8 cellular contexts compared by ENCODE assay signal in the genomic region with DNA sequence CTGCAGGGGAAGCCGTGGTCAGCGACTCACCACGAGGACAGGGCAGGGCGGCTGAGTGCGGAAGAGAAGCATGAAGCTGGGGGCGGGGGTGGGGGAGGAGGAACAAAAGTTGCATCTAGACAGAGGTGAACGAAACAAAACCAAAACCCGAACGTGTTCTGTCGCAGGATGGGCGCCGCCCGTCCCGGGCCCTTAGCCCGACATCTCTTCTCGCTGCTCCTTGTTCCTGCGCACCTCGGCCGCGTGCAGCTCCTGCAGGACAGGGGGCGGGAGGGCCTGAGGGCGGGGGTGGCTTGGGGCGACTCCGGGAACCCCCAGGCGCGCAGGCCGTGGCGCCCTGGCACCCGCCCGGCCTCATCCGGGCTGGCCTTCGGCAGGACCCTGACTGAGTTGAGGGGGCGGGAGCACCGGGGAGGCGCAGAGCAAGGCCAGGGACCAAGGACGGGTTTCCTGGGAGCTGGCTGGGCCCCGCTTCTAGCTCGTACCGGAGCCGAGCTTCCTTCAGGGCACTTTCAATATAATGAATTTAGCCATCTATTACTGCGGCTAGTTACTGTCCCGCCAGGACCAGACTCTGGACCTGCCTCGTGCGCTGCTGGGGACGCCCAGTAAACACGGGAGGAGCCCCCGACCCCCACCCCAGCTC. TPM values are rescaled to one million over a fixed set of nuclear protein-coding genes. Genes with fewer than 3 reads are reported as not detected.
DNase-seq lines count a peak whose midpoint lies in the region; ATAC-seq, FAIRE-seq and TF ChIP-seq lines count a peak whose summit lies in the region.

No MANE protein-coding gene starts in this region.

- no peaks in the 10 kb centered on the region for H3K27me3 ChIP-seq in hepatocyte

- H3K9me3 ChIP-seq in hepatocyte (ENCODE audit: low read depth), result no peaks in the 10 kb centered on the region

- H4K20me1 ChIP-seq in hepatocyte (ENCODE audit: insufficient read depth, poor library complexity, severe bottlenecking), result no peaks in the 10 kb centered on the region

- WGBS in hepatocyte (ENCODE audit: low lambda C conversion rate, missing lambda C conversion rate), result 51% methylated on average over 20 of the region's 47 CpGs

- FAIRE-seq in GM19239 (lab: Jason Lieb, UNC), result no peak

- no peaks in the 10 kb centered on the region for H3K9me3 Mint-ChIP-seq in activated T-helper 2 cell treated with anti-CD3 and anti-CD28 coated beads, Interferon-gamma antibody, Interleukin-2, Interleukin-4, amounts not matched to agents 10 μg/mL and 5 μg/mL and 100 μg/mL, durations not matched to agents 14 hours and 24 hours and 36 hours

- H3K36me3 ChIP-seq in hepatocyte (replicated peaks; ENCODE audit: insufficient read depth, low read depth), result no peaks in the 10 kb centered on the region

- H3K79me2 ChIP-seq in hepatocyte, result no peaks in the 10 kb centered on the region

- peak overlapping the region; percentile 49 for H3K27ac Mint-ChIP-seq in activated T-helper 2 cell treated with anti-CD3 and anti-CD28 coated beads, Interferon-gamma antibody, Interleukin-2, Interleukin-4, amounts not matched to agents 10 μg/mL and 5 μg/mL and 100 μg/mL, durations not matched to agents 14 hours and 24 hours and 36 hours

- DNase-seq in HT-29 (ENCODE audit: low spot score) (peak; percentile 58), hepatocyte (ENCODE audit: low spot score) (no peak), superior temporal gyrus (ENCODE audit: extremely low spot score) (no peak), GM19239 (ENCODE audit: insufficient read length, low spot score) (no peak), DMS 273 (lab: John Stamatoyannopoulos, UW; ENCODE audit: unreplicated experiment) (no peak)
- peak; percentile 67 for DNase-seq in activated T-helper 2 cell treated with anti-CD3 and anti-CD28 coated beads, Interferon-gamma antibody, Interleukin-2, Interleukin-4, amounts not matched to agents 10 μg/mL and 5 μg/mL and 100 μg/mL, durations not matched to agents 14 hours and 24 hours and 36 hours (ENCODE audit: low spot score)
- DNase-seq in stimulated activated CD4-positive, alpha-beta T cell treated with anti-CD3 and anti-CD28 coated beads, Interleukin-2, amount 100 ng/mL, for 24 hours, result peak; percentile 57 to 58

- no peaks in the 10 kb centered on the region for H3K36me3 Mint-ChIP-seq in activated T-helper 2 cell treated with anti-CD3 and anti-CD28 coated beads, Interferon-gamma antibody, Interleukin-2, Interleukin-4, amounts not matched to agents 10 μg/mL and 5 μg/mL and 100 μg/mL, durations not matched to agents 14 hours and 24 hours and 36 hours (ENCODE audit: low read depth)

- peak; percentile 22 for ATAC-seq in GM18909 (IDR thresholded peaks at IDR 0.05; ENCODE audit: poor library complexity, unreplicated experiment)

- no peaks in the 10 kb centered on the region for H3K9me2 ChIP-seq in hepatocyte (replicated peaks; ENCODE audit: insufficient read depth)

- H3K4me3 ChIP-seq in hepatocyte, result no peak overlapping the region

- H3K27me3 Mint-ChIP-seq in activated T-helper 2 cell treated with anti-CD3 and anti-CD28 coated beads, Interferon-gamma antibody, Interleukin-2, Interleukin-4, amounts not matched to agents 10 μg/mL and 5 μg/mL and 100 μg/mL, durations not matched to agents 14 hours and 24 hours and 36 hours (ENCODE audit: low read depth), result peaks cover 12% of the 10 kb centered on the region

- TF ChIP-seq CTCF in hepatocyte (IDR thresholded peaks at IDR 0.05; ENCODE audit: poor library complexity), result no peak

- H3K4me1 ChIP-seq in hepatocyte (ENCODE audit: insufficient read depth), result peaks cover 7% of the 10 kb centered on the region

- H3K4me3 Mint-ChIP-seq in activated T-helper 2 cell treated with anti-CD3 and anti-CD28 coated beads, Interferon-gamma antibody, Interleukin-2, Interleukin-4, amounts not matched to agents 10 μg/mL and 5 μg/mL and 100 μg/mL, durations not matched to agents 14 hours and 24 hours and 36 hours (ENCODE audit: low read depth), result peak overlapping the region; percentile 67

- intact Hi-C loops in activated T-helper 2 cell treated with anti-CD3 and anti-CD28 coated beads, Interferon-gamma antibody, Interleukin-2, Interleukin-4, amounts not matched to agents 10 μg/mL and 5 μg/mL and 100 μg/mL, durations not matched to agents 14 hours and 24 hours and 36 hours (cut with micrococcal nuclease), result no loop called here

- H3K4me1 Mint-ChIP-seq in activated T-helper 2 cell treated with anti-CD3 and anti-CD28 coated beads, Interferon-gamma antibody, Interleukin-2, Interleukin-4, amounts not matched to agents 10 μg/mL and 5 μg/mL and 100 μg/mL, durations not matched to agents 14 hours and 24 hours and 36 hours (ENCODE audit: low read depth), result peaks cover 29% of the 10 kb centered on the region

- H2AFZ ChIP-seq in hepatocyte, result peak overlapping the region; percentile 94

- H3K27ac ChIP-seq in hepatocyte, result peak overlapping the region; percentile 63

- peak overlapping the region; percentile 85 for H3K4me2 ChIP-seq in hepatocyte

RNA-seq across cellular contexts. Expression of gene STMN3, which starts 12.0 kb away (rescaled TPM):
- 4.7 and 7.0 TPM in 2 replicates for total RNA-seq in HT-29 (2014; rRNA removed; shearing (Covaris generic))
- total RNA-seq in activated T-helper 2 cell treated with anti-CD3 and anti-CD28 coated beads, Interferon-gamma antibody, Interleukin-2, Interleukin-4, amounts not matched to agents 10 μg/mL and 5 μg/mL and 100 μg/mL, durations not matched to agents 14 hours and 24 hours and 36 hours, result 6.5 and 7.1 TPM in 2 replicates
- 13.2 and 14.4 TPM in 2 replicates for total RNA-seq in hepatocyte
- 17.3 and 18.2 TPM in 2 replicates for polyA plus RNA-seq in hepatocyte

RNA-seq across cellular contexts. Expression of gene GMEB2, which starts 14.4 kb away (rescaled TPM):
- 42.5 and 43.6 TPM in 2 replicates for total RNA-seq in HT-29 (2014; rRNA removed; shearing (Covaris generic))
- total RNA-seq in activated T-helper 2 cell treated with anti-CD3 and anti-CD28 coated beads, Interferon-gamma antibody, Interleukin-2, Interleukin-4, amounts not matched to agents 10 μg/mL and 5 μg/mL and 100 μg/mL, durations not matched to agents 14 hours and 24 hours and 36 hours, result 12.4 and 13.6 TPM in 2 replicates
- 10.0 and 10.7 TPM in 2 replicates for total RNA-seq in hepatocyte
- 8.7 and 10.9 TPM in 2 replicates for polyA plus RNA-seq in hepatocyte

RNA-seq across cellular contexts. Expression of gene RTEL1, which starts 16.8 kb away (rescaled TPM):
- 43.0 and 55.1 TPM in 2 replicates for total RNA-seq in HT-29 (2014; rRNA removed; shearing (Covaris generic))
- 44.0 and 46.9 TPM in 2 replicates for total RNA-seq in activated T-helper 2 cell treated with anti-CD3 and anti-CD28 coated beads, Interferon-gamma antibody, Interleukin-2, Interleukin-4, amounts not matched to agents 10 μg/mL and 5 μg/mL and 100 μg/mL, durations not matched to agents 14 hours and 24 hours and 36 hours
- 16.9 and 18.2 TPM in 2 replicates for total RNA-seq in hepatocyte
- polyA plus RNA-seq in hepatocyte, result 14.0 and 18.3 TPM in 2 replicates

RNA-seq across cellular contexts. Expression of gene TNFRSF6B, which starts 55.2 kb away (rescaled TPM):
- total RNA-seq in HT-29 (2014; rRNA removed; shearing (Covaris generic)), result 4.1 and 4.9 TPM in 2 replicates
- not detected in 2 replicates for total RNA-seq in activated T-helper 2 cell treated with anti-CD3 and anti-CD28 coated beads, Interferon-gamma antibody, Interleukin-2, Interleukin-4, amounts not matched to agents 10 μg/mL and 5 μg/mL and 100 μg/mL, durations not matched to agents 14 hours and 24 hours and 36 hours
- total RNA-seq in hepatocyte, result 0.97 and 3.3 TPM in 2 replicates
- polyA plus RNA-seq in hepatocyte, result 4.2 and 5.1 TPM in 2 replicates

Comparison
In these comparisons a context has a peak if more than half of its experiments do, and no peak if none do; other contexts are left out.
1. DNase-seq: peak in HT-29 (single experiment), activated T-helper 2 cell treated with anti-CD3 and anti-CD28 coated beads, Interferon-gamma antibody, Interleukin-2, Interleukin-4, amounts not matched to agents 10 μg/mL and 5 μg/mL and 100 μg/mL, durations not matched to agents 14 hours and 24 hours and 36 hours (single experiment) and stimulated activated CD4-positive, alpha-beta T cell treated with anti-CD3 and anti-CD28 coated beads, Interleukin-2, amount 100 ng/mL, for 24 hours (2 of 2); none in hepatocyte (single experiment), superior temporal gyrus (single experiment), GM19239 (single experiment) and DMS 273 (single experiment).